Comparison of ENCODE assay signal across 8 cellular contexts in genomic region chr1:200619894-200620272, GRCh38.
DNase-seq lines count a peak whose midpoint lies in the region; ATAC-seq and TF ChIP-seq lines count a peak whose summit lies in the region.

No MANE protein-coding gene starts in this region.

- peaks cover 6% of the 10 kb centered on the region for H3K36me3 Mint-ChIP-seq in dendritic cell treated with granulocyte-macrophage colony-stimulating factor and Interleukin-4, amounts not matched to agents 40 ng/mL and 50 ng/mL, for 4 days (ENCODE audit: low read depth)
- H3K36me3 Mint-ChIP-seq in nephron (ENCODE audit: low read depth) = peaks cover 17% of the 10 kb centered on the region

- peak overlapping the region; percentile 93 for H3K4me3 Mint-ChIP-seq in dendritic cell treated with granulocyte-macrophage colony-stimulating factor and Interleukin-4, amounts not matched to agents 40 ng/mL and 50 ng/mL, for 4 days
- H3K4me3 Mint-ChIP-seq in nephron = peak overlapping the region; percentile 97 to 98 (median 98)

- no peak for DNase-seq in Kasumi-1 (lab: John Stamatoyannopoulos, UW)
- no peak for DNase-seq in central memory CD4-positive, alpha-beta T cell
- no peak for DNase-seq in putamen (ENCODE audit: low spot score)

- H3K36me3 ChIP-seq in BLaER1 treated with 17β-estradiol and CSF1 and Interleukin-3, amounts not matched to agents 10 nM and 100 nM = peaks cover 0 to 41% (median 31%) of the 10 kb centered on the region in 11 experiments; a peak in 18 of 22 replicates
- H3K36me3 ChIP-seq in Loucy (ENCODE audit: insufficient read depth, low read length) = no peaks in the 10 kb centered on the region

- H3K4me3 ChIP-seq in BLaER1 treated with 17β-estradiol and CSF1 and Interleukin-3, amounts not matched to agents 10 nM and 100 nM = peak overlapping the region; percentile 66 to 91 (median 77)
- H3K4me3 ChIP-seq in Loucy (ENCODE audit: low read length, poor library complexity, severe bottlenecking) = peak overlapping the region; percentile 92

- H3K27ac Mint-ChIP-seq in dendritic cell treated with granulocyte-macrophage colony-stimulating factor and Interleukin-4, amounts not matched to agents 40 ng/mL and 50 ng/mL, for 4 days = peak overlapping the region; percentile 94
- peak overlapping the region in 2 of 3 experiments; percentile 43 to 60 for H3K27ac Mint-ChIP-seq in nephron

- peaks cover 3% of the 10 kb centered on the region; the same call in 1 of the 2 replicates for H3F3A ChIP-seq in Loucy (ENCODE audit: low read depth)

- H3K9me3 Mint-ChIP-seq in dendritic cell treated with granulocyte-macrophage colony-stimulating factor and Interleukin-4, amounts not matched to agents 40 ng/mL and 50 ng/mL, for 4 days = no peaks in the 10 kb centered on the region
- no peaks in the 10 kb centered on the region for H3K9me3 Mint-ChIP-seq in nephron

- peak overlapping the region; percentile 69 to 92 (median 87) for H3K4me2 ChIP-seq in BLaER1 treated with 17β-estradiol and CSF1 and Interleukin-3, amounts not matched to agents 10 nM and 100 nM
- H3K4me2 ChIP-seq in Loucy (ENCODE audit: low read depth, low read length, poor library complexity, severe bottlenecking) = peak overlapping the region; percentile 80

- H3K9me2 ChIP-seq in Loucy (replicated peaks; ENCODE audit: low read depth, low read length) = no peaks in the 10 kb centered on the region

- peak overlapping the region; percentile 80 for H2AFZ ChIP-seq in Loucy (ENCODE audit: low read length)

- peak overlapping the region in 10 of 11 experiments; percentile 73 to 93 (median 88); a peak in 19 of 22 replicates for H3K27ac ChIP-seq in BLaER1 treated with 17β-estradiol and CSF1 and Interleukin-3, amounts not matched to agents 10 nM and 100 nM

- peak overlapping the region; percentile 81 to 93 (median 87) for H3K9ac ChIP-seq in BLaER1 treated with 17β-estradiol and CSF1 and Interleukin-3, amounts not matched to agents 10 nM and 100 nM
- H3K9ac ChIP-seq in Loucy (ENCODE audit: low read depth, low read length, poor library complexity, severe bottlenecking) = peak overlapping the region; percentile 93

- intact Hi-C loops in dendritic cell treated with granulocyte-macrophage colony-stimulating factor and Interleukin-4, amounts not matched to agents 40 ng/mL and 50 ng/mL, for 4 days (cut with micrococcal nuclease) = loop anchor here (2.0 to 5.0 kb wide), 3 partner anchors 23 to 117 kb away; partner anchors contain the start of gene CAMSAP2

- H3K79me2 ChIP-seq in Loucy (ENCODE audit: insufficient read depth, low read length) = peaks cover 56% of the 10 kb centered on the region

- ATAC-seq in GM19395 (IDR thresholded peaks at IDR 0.05; ENCODE audit: unreplicated experiment) = no peak

- no peaks in the 10 kb centered on the region for H3K27me3 Mint-ChIP-seq in dendritic cell treated with granulocyte-macrophage colony-stimulating factor and Interleukin-4, amounts not matched to agents 40 ng/mL and 50 ng/mL, for 4 days
- H3K27me3 Mint-ChIP-seq in nephron (ENCODE audit: low read depth) = no peaks in the 10 kb centered on the region

- no peaks in the 10 kb centered on the region for H3K9me3 ChIP-seq in BLaER1 treated with 17β-estradiol and CSF1 and Interleukin-3, amounts not matched to agents 10 nM and 100 nM (replicated peaks in 1 of 11)
- no peaks in the 10 kb centered on the region for H3K9me3 ChIP-seq in Loucy (ENCODE audit: insufficient read depth, low read depth, low read length)

- H4K20me1 ChIP-seq in BLaER1 treated with 17β-estradiol and CSF1 and Interleukin-3, amounts not matched to agents 10 nM and 100 nM = no peaks in the 10 kb centered on the region
- no peaks in the 10 kb centered on the region for H4K20me1 ChIP-seq in Loucy (ENCODE audit: insufficient read depth, low read length, poor library complexity, severe bottlenecking)

- H3K4me1 ChIP-seq in BLaER1 treated with 17β-estradiol and CSF1 and Interleukin-3, amounts not matched to agents 10 nM and 100 nM = peaks cover 24 to 44% (median 29%) of the 10 kb centered on the region in 10 experiments
- peaks cover 44% of the 10 kb centered on the region for H3K4me1 ChIP-seq in Loucy (ENCODE audit: insufficient read depth, low read length, poor library complexity, severe bottlenecking)

- H3K27me3 ChIP-seq in BLaER1 treated with 17β-estradiol and CSF1 and Interleukin-3, amounts not matched to agents 10 nM and 100 nM = no peaks in the 10 kb centered on the region
- no peaks in the 10 kb centered on the region for H3K27me3 ChIP-seq in Loucy (ENCODE audit: insufficient read depth, low read length, poor library complexity, severe bottlenecking)

- TF ChIP-seq CTCF in Loucy (conservative IDR thresholded peaks at IDR 0.05; ENCODE audit: low read length) (no peak), nephron (IDR thresholded peaks at IDR 0.05; ENCODE audit: unreplicated experiment in 3 of 3) (no peak)

- peaks cover 9% of the 10 kb centered on the region for H3K4me1 Mint-ChIP-seq in dendritic cell treated with granulocyte-macrophage colony-stimulating factor and Interleukin-4, amounts not matched to agents 40 ng/mL and 50 ng/mL, for 4 days (ENCODE audit: low read depth)
- H3K4me1 Mint-ChIP-seq in nephron = peaks cover 16% of the 10 kb centered on the region
